In the genomic region with DNA sequence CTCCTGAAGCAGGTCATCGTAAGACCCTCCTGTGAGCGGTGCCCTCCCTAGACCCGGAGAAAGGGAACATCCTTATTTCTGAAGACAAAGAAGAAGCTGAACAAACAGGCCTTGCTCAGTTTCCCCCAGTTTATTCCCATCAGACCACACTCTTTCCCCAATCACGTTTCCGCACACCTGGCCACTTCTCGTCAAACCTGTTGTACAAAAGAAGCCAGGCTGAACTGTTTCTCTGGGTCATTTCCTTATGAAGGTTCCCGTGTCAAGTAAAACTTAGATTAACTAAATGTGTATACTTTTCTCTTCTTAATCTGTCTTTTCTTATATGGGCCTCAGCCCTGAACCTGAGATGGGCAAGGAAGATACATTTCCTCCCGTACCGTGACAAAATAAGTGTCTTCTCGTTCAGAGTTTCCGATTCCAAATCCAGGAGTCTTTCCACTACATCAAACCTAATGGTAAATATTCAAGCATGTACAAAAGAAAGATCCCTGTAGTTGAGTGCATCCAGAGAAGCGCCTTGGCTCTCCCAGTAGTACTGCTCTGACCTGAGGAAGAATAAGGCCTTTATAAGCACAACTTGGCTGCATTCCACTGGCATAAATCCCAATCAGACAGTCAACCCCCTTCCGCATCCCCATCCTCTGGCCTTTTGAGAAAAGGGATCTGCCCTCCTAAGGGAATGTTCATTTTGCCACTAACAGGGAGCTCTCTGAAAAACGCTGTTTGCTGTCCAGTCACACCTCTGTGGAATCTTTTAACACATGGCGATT, we compare ENCODE assay signal across 11 cellular contexts.
DNase-seq lines count a peak whose midpoint lies in the region; ATAC-seq and TF ChIP-seq lines count a peak whose summit lies in the region.
"Had no signal": no experiment of that assay in that cellular context is flagged by ENCODE, and none has a peak within 500 bp of the region (broad histone marks: within the 10 kb centered on the region; RNA-seq: fewer than 3 reads in every experiment).

No MANE protein-coding gene starts in this region.

- H3K36me3 ChIP-seq in OCI-LY7 (ENCODE audit: insufficient read depth, low read length) (no peaks in the 10 kb centered on the region), hepatocyte (replicated peaks; ENCODE audit: insufficient read depth, low read depth) (no peaks in the 10 kb centered on the region), smooth muscle cell (ENCODE audit: low read depth) (no peaks in the 10 kb centered on the region), mesenchymal stem cell (ENCODE audit: control insufficient read depth in 1 of 2, insufficient read depth in 2 of 2, low read depth in 1 of 2, low read length in 2 of 2) (no peaks in the 10 kb centered on the region)

- WGBS in hepatocyte (ENCODE audit: low lambda C conversion rate, missing lambda C conversion rate), result 78% methylated on average over 15 of the region's 15 CpGs
- WGBS in smooth muscle cell (ENCODE audit: low lambda C conversion rate), result 90% methylated on average over 15 of the region's 15 CpGs
- 96% methylated on average over 14 of the region's 15 CpGs for WGBS in mesenchymal stem cell

- no peaks in the 10 kb centered on the region for H3K9me3 ChIP-seq in OCI-LY7 (ENCODE audit: low read length)
- no peaks in the 10 kb centered on the region for H3K9me3 ChIP-seq in hepatocyte (ENCODE audit: low read depth)
- H3K9me3 ChIP-seq in smooth muscle cell (replicated peaks; ENCODE audit: low read depth), result no peaks in the 10 kb centered on the region
- no peaks in the 10 kb centered on the region for H3K9me3 ChIP-seq in mesenchymal stem cell (ENCODE audit: control insufficient read depth, low read length)

- peak overlapping the region; percentile 82 for H3K27ac ChIP-seq in OCI-LY7 (ENCODE audit: low read depth, low read length, poor library complexity, severe bottlenecking)
- peak overlapping the region; percentile 2 for H3K27ac ChIP-seq in hepatocyte
- peak overlapping the region; percentile 19 for H3K27ac ChIP-seq in smooth muscle cell (ENCODE audit: low read depth)
- no peak overlapping the region for H3K27ac ChIP-seq in mesenchymal stem cell (ENCODE audit: low read length, poor library complexity, severe bottlenecking)

- CTCF ChIA-PET in OCI-LY7 (lab: Charles Lee; ENCODE audit: unreplicated experiment), result interaction anchor here (1.0 to 1.9 kb wide), 5 partner anchors 8 to 88 kb away, joined by 3 to 9 read pairs (median 3); no protein-coding TSS in a partner anchor

- no peak overlapping the region for H2BK15ac ChIP-seq in mesenchymal stem cell (ENCODE audit: low read depth, poor library complexity, severe bottlenecking)

- H3K4me1 ChIP-seq in OCI-LY7 (ENCODE audit: insufficient read depth, low read length, poor library complexity, severe bottlenecking), result peaks cover 73% of the 10 kb centered on the region
- H3K4me1 ChIP-seq in hepatocyte (ENCODE audit: insufficient read depth), result no peaks in the 10 kb centered on the region
- H3K4me1 ChIP-seq in smooth muscle cell (ENCODE audit: low read depth), result no peaks in the 10 kb centered on the region
- H3K4me1 ChIP-seq in mesenchymal stem cell (ENCODE audit: control insufficient read depth, insufficient read depth, low read depth, low read length), result peaks cover 3% of the 10 kb centered on the region

- H3K23ac ChIP-seq in mesenchymal stem cell (ENCODE audit: low read length in 2 of 2), result no peak overlapping the region

- H4K20me1 ChIP-seq in OCI-LY7 (ENCODE audit: insufficient read depth, low read length) (no peaks in the 10 kb centered on the region), hepatocyte (ENCODE audit: insufficient read depth, poor library complexity, severe bottlenecking) (no peaks in the 10 kb centered on the region), smooth muscle cell (ENCODE audit: low read depth) (no peaks in the 10 kb centered on the region)

- H3K4me3 ChIP-seq in OCI-LY7 (ENCODE audit: low read depth, low read length, poor library complexity, severe bottlenecking) (no peak overlapping the region), hepatocyte (no peak overlapping the region), smooth muscle cell (no peak overlapping the region), mesenchymal stem cell (ENCODE audit: insufficient read depth in 1 of 2, low read depth in 1 of 2, low read length in 2 of 2) (no peak overlapping the region)

- H3K79me2 ChIP-seq in OCI-LY7 (ENCODE audit: insufficient read depth, low read depth, low read length), result no peaks in the 10 kb centered on the region
- H3K79me2 ChIP-seq in hepatocyte, result no peaks in the 10 kb centered on the region
- H3K79me2 ChIP-seq in smooth muscle cell (ENCODE audit: low read depth), result no peaks in the 10 kb centered on the region

- H2BK5ac ChIP-seq in mesenchymal stem cell (ENCODE audit: low read depth, low read length, poor library complexity, severe bottlenecking), result no peak overlapping the region

- ATAC-seq in GM18909 (IDR thresholded peaks at IDR 0.05; ENCODE audit: poor library complexity, unreplicated experiment) (peak; percentile 3), HG03521 (IDR thresholded peaks at IDR 0.05; ENCODE audit: unreplicated experiment) (no peak), GM21526 (IDR thresholded peaks at IDR 0.05; ENCODE audit: low FRiP score, unreplicated experiment) (no peak)

- H3K9ac ChIP-seq in smooth muscle cell (ENCODE audit: low read depth) (no peak overlapping the region), mesenchymal stem cell (ENCODE audit: low read length) (no peak overlapping the region)

- no peaks in the 10 kb centered on the region for H3K27me3 ChIP-seq in hepatocyte
- no peaks in the 10 kb centered on the region for H3K27me3 ChIP-seq in smooth muscle cell (ENCODE audit: low read depth)
- H3K27me3 ChIP-seq in mesenchymal stem cell (ENCODE audit: control insufficient read depth in 1 of 2, insufficient read depth in 1 of 2, low read length in 2 of 2), result no peaks in the 10 kb centered on the region

- no TSS peak for BruUV-seq in OCI-LY7 (replicated peaks; lab: Mats Ljungman, UMichigan)

- H2AFZ ChIP-seq in OCI-LY7 (ENCODE audit: low read length) (peak overlapping the region; percentile 24; the same call in 1 of the 2 replicates), hepatocyte (no peak overlapping the region), smooth muscle cell (ENCODE audit: low read depth) (no peak overlapping the region), mesenchymal stem cell (ENCODE audit: low read depth, low read length) (no peak overlapping the region)

- H3K14ac ChIP-seq in mesenchymal stem cell (ENCODE audit: low read length in 2 of 2), result no peak overlapping the region

- no peaks in the 10 kb centered on the region for H3K79me1 ChIP-seq in mesenchymal stem cell (replicated peaks; ENCODE audit: low read length, poor library complexity, severe bottlenecking)

- POLR2A ChIA-PET in OCI-LY7 (lab: Charles Lee), result interaction anchor here (0.5 to 8.0 kb wide), 15 partner anchors 8 to 892 kb away, joined by 3 to 117 read pairs (median 14); no protein-coding TSS in a partner anchor

- no peak overlapping the region for H2AK5ac ChIP-seq in mesenchymal stem cell (ENCODE audit: low read length, severe bottlenecking)

- no peak overlapping the region for H2BK120ac ChIP-seq in mesenchymal stem cell (ENCODE audit: low read depth, low read length)

- peak overlapping the region; percentile 63 for H3K4me2 ChIP-seq in OCI-LY7 (ENCODE audit: low read length)
- no peak overlapping the region for H3K4me2 ChIP-seq in hepatocyte
- H3K4me2 ChIP-seq in smooth muscle cell, result no peak overlapping the region
- no peak overlapping the region for H3K4me2 ChIP-seq in mesenchymal stem cell (ENCODE audit: low read length, poor library complexity, severe bottlenecking)

- no peak for TF ChIP-seq CTCF in OCI-LY7 (conservative IDR thresholded peaks at IDR 0.05; ENCODE audit: low read length)
- no peak for TF ChIP-seq CTCF in hepatocyte (IDR thresholded peaks at IDR 0.05; ENCODE audit: poor library complexity)
- no peak for TF ChIP-seq CTCF in smooth muscle cell (IDR thresholded peaks at IDR 0.05; ENCODE audit: borderline replicate concordance, insufficient read depth, poor library complexity, severe bottlenecking)
- no peak for TF ChIP-seq CTCF in GM20000 (IDR thresholded peaks at IDR 0.05; ENCODE audit: extremely low read depth, missing control alignments)

- no peaks in the 10 kb centered on the region for H3F3A ChIP-seq in smooth muscle cell (ENCODE audit: low read depth)

- DNase-seq in OCI-LY7 (ENCODE audit: low spot score), result no peak
- DNase-seq in hepatocyte (ENCODE audit: low spot score), result no peak
- no peak for DNase-seq in smooth muscle cell (lab: John Stamatoyannopoulos, UW; ENCODE audit: unreplicated experiment)
- DNase-seq in GM20000 (ENCODE audit: low spot score), result no peak
- DNase-seq in mesenchymal stem cell, result no peak
- DNase-seq: activated CD8-positive, alpha-beta memory T cell treated with anti-CD3 and anti-CD28 coated beads, Interleukin-2, amount 50 U/mL, for 4 hours; NCI-H1436; stimulated activated CD4-positive, alpha-beta T cell treated with anti-CD3 and anti-CD28 coated beads, Interleukin-4, amount 100 ng/mL, for 4 hours had no signal

- H3K9me2 ChIP-seq in OCI-LY7 (ENCODE audit: insufficient read depth, low read length) (no peaks in the 10 kb centered on the region), hepatocyte (replicated peaks; ENCODE audit: insufficient read depth) (no peaks in the 10 kb centered on the region)

- H2BK12ac ChIP-seq in mesenchymal stem cell (ENCODE audit: low read length in 2 of 2), result no peak overlapping the region

- no peak overlapping the region for H4K91ac ChIP-seq in mesenchymal stem cell (ENCODE audit: low read length)

- H3K18ac ChIP-seq in mesenchymal stem cell (ENCODE audit: low read depth in 1 of 2, low read length in 2 of 2), result no peak overlapping the region

- no peak overlapping the region for H4K8ac ChIP-seq in mesenchymal stem cell (ENCODE audit: low read length)

- intact Hi-C loops in OCI-LY7 (cut with micrococcal nuclease; ENCODE audit: unreplicated experiment), result loop anchor here (2.0 to 5.0 kb wide), 2 partner anchors 62 to 207 kb away; no protein-coding TSS in a partner anchor

- H3K4ac ChIP-seq in mesenchymal stem cell (ENCODE audit: low read depth in 1 of 2, low read length in 2 of 2), result no peak overlapping the region
